Comparison of ENCODE assay signal across 24 cellular contexts in genomic region chr5:137600721-137601360, GRCh38.
"Had no signal": no experiment of that assay in that cellular context is flagged by ENCODE, and none has a peak within 500 bp of the region (broad histone marks: within the 10 kb centered on the region; RNA-seq: fewer than 3 reads in every experiment).

No MANE protein-coding gene starts in this region.

- H3K79me2 ChIP-seq: parathyroid adenoma had no signal

- H3K4me1 Mint-ChIP-seq: memory B cell; mesothelial cell of epicardium; natural killer cell; stimulated activated memory B cell treated with anti-CD40 and anti-IgM and Interleukin-4, amounts not matched to agents 10 μg/mL and 1 μg/mL and 100 μg/mL, for 72 hours had no signal

- ATAC-seq: effector memory CD8-positive, alpha-beta T cell; gastroesophageal sphincter; left cardiac atrium; lower lobe of right lung; natural killer cell; sciatic nerve; stimulated activated memory B cell treated with anti-CD40 and anti-IgM and Interleukin-4, amounts not matched to agents 10 μg/mL and 1 μg/mL and 100 μg/mL, for 72 hours had no signal

- DNase-seq: effector memory CD8-positive, alpha-beta T cell; glutamatergic neuron; kidney; left cardiac atrium; left ventricle myocardium inferior; lower lobe of right lung; natural killer cell; nucleus accumbens; spleen; stimulated activated CD4-positive, alpha-beta T cell treated with anti-CD3 and anti-CD28 coated beads, Interleukin-15, amount 100 ng/mL, for 24 hours; stimulated activated CD4-positive, alpha-beta T cell treated with anti-CD3 and anti-CD28 coated beads, Interleukin-1b, Interleukin-23, amount 100 ng/mL, for 48 hours; stimulated activated CD4-positive, alpha-beta T cell treated with anti-CD3 and anti-CD28 coated beads, Interleukin-4, amount 100 ng/mL, for 24 hours; tibial artery had no signal

- H3K9ac ChIP-seq: neural progenitor cell, parathyroid adenoma had no signal

- H3K4me3 ChIP-seq: esophagus muscularis mucosa, gastroesophageal sphincter, left ventricle myocardium inferior, lower lobe of right lung, neural progenitor cell, spleen, tibial artery had no signal

- H3K9me3 Mint-ChIP-seq: dendritic cell treated with granulocyte-macrophage colony-stimulating factor and Interleukin-4, amounts not matched to agents 40 ng/mL and 50 ng/mL, for 4 days; effector memory CD8-positive, alpha-beta T cell; memory B cell; mesothelial cell of epicardium; natural killer cell; stimulated activated memory B cell treated with anti-CD40 and anti-IgM and Interleukin-4, amounts not matched to agents 10 μg/mL and 1 μg/mL and 100 μg/mL, for 72 hours; stimulated activated naive CD8-positive, alpha-beta T cell treated with anti-CD3 and anti-CD28 coated beads, Interleukin-15, Interleukin-2, amounts not matched to agents 100 ng/mL and 50 ng/mL, for 24 hours had no signal

- H3K9me3 ChIP-seq: esophagus muscularis mucosa, gastroesophageal sphincter, left ventricle myocardium inferior, lower lobe of right lung, spleen, tibial artery had no signal

- H3K36me3 ChIP-seq: esophagus muscularis mucosa, gastroesophageal sphincter, left ventricle myocardium inferior, lower lobe of right lung, neural progenitor cell, spleen, tibial artery had no signal

- H3K4me3 Mint-ChIP-seq: dendritic cell treated with granulocyte-macrophage colony-stimulating factor and Interleukin-4, amounts not matched to agents 40 ng/mL and 50 ng/mL, for 4 days; effector memory CD8-positive, alpha-beta T cell; memory B cell; mesothelial cell of epicardium; natural killer cell; neural progenitor cell; stimulated activated memory B cell treated with anti-CD40 and anti-IgM and Interleukin-4, amounts not matched to agents 10 μg/mL and 1 μg/mL and 100 μg/mL, for 72 hours; stimulated activated naive CD8-positive, alpha-beta T cell treated with anti-CD3 and anti-CD28 coated beads, Interleukin-15, Interleukin-2, amounts not matched to agents 100 ng/mL and 50 ng/mL, for 24 hours had no signal

- H3K4me2 ChIP-seq: neural progenitor cell had no signal

- H3K4me1 ChIP-seq: esophagus muscularis mucosa, gastroesophageal sphincter, left ventricle myocardium inferior, lower lobe of right lung, parathyroid adenoma, spleen, tibial artery had no signal

- H3K27ac ChIP-seq: epithelial cell of prostate, esophagus muscularis mucosa, gastroesophageal sphincter, left ventricle myocardium inferior, lower lobe of right lung, neural progenitor cell, parathyroid adenoma, spleen, tibial artery had no signal

- H2AFZ ChIP-seq: neural progenitor cell, parathyroid adenoma had no signal

- H3K36me3 Mint-ChIP-seq: mesothelial cell of epicardium; natural killer cell; neural progenitor cell; stimulated activated memory B cell treated with anti-CD40 and anti-IgM and Interleukin-4, amounts not matched to agents 10 μg/mL and 1 μg/mL and 100 μg/mL, for 72 hours had no signal

- H3K27ac Mint-ChIP-seq: dendritic cell treated with granulocyte-macrophage colony-stimulating factor and Interleukin-4, amounts not matched to agents 40 ng/mL and 50 ng/mL, for 4 days; effector memory CD8-positive, alpha-beta T cell; memory B cell; mesothelial cell of epicardium; natural killer cell; neural progenitor cell; stimulated activated memory B cell treated with anti-CD40 and anti-IgM and Interleukin-4, amounts not matched to agents 10 μg/mL and 1 μg/mL and 100 μg/mL, for 72 hours; stimulated activated naive CD8-positive, alpha-beta T cell treated with anti-CD3 and anti-CD28 coated beads, Interleukin-15, Interleukin-2, amounts not matched to agents 100 ng/mL and 50 ng/mL, for 24 hours had no signal
